8 cellular contexts compared by ENCODE assay signal in the genomic region with DNA sequence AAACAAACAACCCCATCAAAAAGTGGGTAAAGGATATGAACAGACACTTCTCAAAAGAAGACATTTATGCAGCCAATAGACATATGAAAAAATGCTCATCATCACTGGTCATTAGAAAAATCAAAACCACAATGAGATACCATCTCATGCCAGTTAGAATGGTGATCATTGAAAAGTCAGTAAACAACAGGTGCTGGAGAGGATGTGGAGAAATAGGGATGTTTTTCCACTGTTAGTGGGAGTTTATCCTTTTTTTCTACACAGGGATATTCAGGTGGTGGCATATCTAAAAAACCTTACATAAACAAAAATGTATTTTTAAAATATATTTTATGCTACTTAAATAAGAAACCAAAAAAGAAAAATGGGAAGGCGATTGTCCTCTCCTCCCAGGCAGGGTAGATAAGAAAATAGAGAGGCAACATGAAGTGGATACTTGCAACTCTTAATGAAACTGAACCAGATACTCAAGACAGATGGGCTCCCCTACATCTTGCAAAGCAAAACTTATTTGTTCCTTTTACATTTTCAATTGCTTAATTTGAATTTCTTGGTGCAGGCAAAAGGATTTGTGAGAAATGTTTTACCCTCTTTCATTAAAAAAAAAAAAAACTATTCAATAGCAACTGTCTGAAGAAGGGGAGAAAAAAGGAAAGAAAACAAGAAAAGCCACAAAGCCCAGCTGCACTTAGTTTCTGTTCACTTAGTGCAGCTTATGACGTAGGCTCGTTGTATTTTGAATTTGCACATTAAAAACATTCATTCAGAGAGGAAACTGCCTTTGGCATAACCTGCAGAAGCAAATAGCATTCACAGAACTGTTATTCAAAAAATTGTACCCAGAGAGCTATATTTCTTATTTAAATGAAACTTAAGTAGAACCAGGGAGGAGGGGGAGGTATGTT. TPM values are rescaled to one million over a fixed set of nuclear protein-coding genes. Genes with fewer than 3 reads are reported as not detected.
A peak's percentile ranks its signal among the peaks of the same experiment; 100 is the strongest.
DNase-seq lines count a peak whose midpoint lies in the region; ATAC-seq and TF ChIP-seq lines count a peak whose summit lies in the region.

No MANE protein-coding gene starts in this region.

- H3K27ac ChIP-seq in CD4-positive, alpha-beta memory T cell (ENCODE audit: low read depth, low read length): peak overlapping the region; percentile 15
- peak overlapping the region; percentile 81 to 90 for H3K27ac ChIP-seq in ascending aorta

- no peaks in the 10 kb centered on the region for H3K36me3 Mint-ChIP-seq in CD4-positive, alpha-beta memory T cell
- H3K36me3 Mint-ChIP-seq in naive thymus-derived CD8-positive, alpha-beta T cell: no peaks in the 10 kb centered on the region

- no peaks in the 10 kb centered on the region for H3K9me3 ChIP-seq in CD4-positive, alpha-beta memory T cell (ENCODE audit: control insufficient read depth in 1 of 2, low read length in 2 of 2)
- H3K9me3 ChIP-seq in ascending aorta: no peaks in the 10 kb centered on the region

- CTCF ChIA-PET in CD4-positive, alpha-beta memory T cell (lab: Charles Lee; ENCODE audit: partially characterized antibody): interaction anchor here (1.0 to 1.6 kb wide), 9 partner anchors 9 to 64 kb away, joined by 3 to 7 read pairs (median 4); no protein-coding TSS in a partner anchor

- TF ChIP-seq CTCF in ascending aorta (IDR thresholded peaks at IDR 0.05): no peak

- POLR2A ChIA-PET in CD4-positive, alpha-beta memory T cell (lab: Charles Lee; ENCODE audit: partially characterized antibody): interaction anchor here (0.6 to 2.0 kb wide), 10 partner anchors 11 to 249 kb away, joined by 3 to 20 read pairs (median 4); no protein-coding TSS in a partner anchor
- POLR2A ChIA-PET in naive thymus-derived CD8-positive, alpha-beta T cell (lab: Charles Lee): no interaction called here

- peaks cover 0 to 3% (median 0%) of the 10 kb centered on the region in 8 donors for H3K9me3 Mint-ChIP-seq in CD4-positive, alpha-beta memory T cell
- no peaks in the 10 kb centered on the region for H3K9me3 Mint-ChIP-seq in naive thymus-derived CD8-positive, alpha-beta T cell

- peak; percentile 61 to 78 (median 66) for DNase-seq in CD4-positive, alpha-beta memory T cell
- no peak for DNase-seq in ascending aorta (ENCODE audit: low spot score in 2 of 2)
- DNase-seq in naive thymus-derived CD8-positive, alpha-beta T cell: peak in 7 of 10 donors; percentile 8 to 84 (median 60)
- DNase-seq in UCSD-AML1 (lab: John Stamatoyannopoulos, UW; ENCODE audit: unreplicated experiment): no peak
- no peak for DNase-seq in SW 1271 (lab: John Stamatoyannopoulos, UW)
- DNase-seq in G401 (ENCODE audit: low spot score): no peak

- no peaks in the 10 kb centered on the region for H3K36me3 ChIP-seq in CD4-positive, alpha-beta memory T cell (ENCODE audit: insufficient read depth, low read length)
- no peaks in the 10 kb centered on the region for H3K36me3 ChIP-seq in ascending aorta

- ATAC-seq in GM19463 (IDR thresholded peaks at IDR 0.05; ENCODE audit: unreplicated experiment) (peak; percentile 67), HG03457 (IDR thresholded peaks at IDR 0.05; ENCODE audit: unreplicated experiment) (peak; percentile 67)
- ATAC-seq in naive thymus-derived CD8-positive, alpha-beta T cell: peak; percentile 86 to 90

- in situ Hi-C loops in G401 (cut with HindIII; ENCODE audit: low sequenced_read_pairs): no loop called here

- peak overlapping the region; percentile 73 to 97 (median 94) for H3K27ac Mint-ChIP-seq in CD4-positive, alpha-beta memory T cell
- peak overlapping the region; percentile 74 to 95 (median 90) for H3K27ac Mint-ChIP-seq in naive thymus-derived CD8-positive, alpha-beta T cell

- peaks cover 27 to 52% (median 40%) of the 10 kb centered on the region in 4 donors for H3K4me1 Mint-ChIP-seq in CD4-positive, alpha-beta memory T cell
- peaks cover 7 to 39% (median 22%) of the 10 kb centered on the region in 4 donors for H3K4me1 Mint-ChIP-seq in naive thymus-derived CD8-positive, alpha-beta T cell

- H3K4me3 Mint-ChIP-seq in CD4-positive, alpha-beta memory T cell: peak overlapping the region; percentile 7 to 83 (median 53)
- peak overlapping the region; percentile 17 to 75 (median 49) for H3K4me3 Mint-ChIP-seq in naive thymus-derived CD8-positive, alpha-beta T cell

- intact Hi-C loops in CD4-positive, alpha-beta memory T cell (cut with micrococcal nuclease): loop anchor here (1.0 to 2.0 kb wide), 2 partner anchors 9 to 36 kb away; a partner anchor contains a TSS
- intact Hi-C loops in ascending aorta (cut with DNase I): loop anchor here (2.0 kb wide), 2 partner anchors 14 to 20 kb away; no protein-coding TSS in a partner anchor

- no peak overlapping the region for H3K4me3 ChIP-seq in CD4-positive, alpha-beta memory T cell (ENCODE audit: low read length in 2 of 2)
- no peak overlapping the region for H3K4me3 ChIP-seq in ascending aorta

- no peaks in the 10 kb centered on the region for H3K27me3 ChIP-seq in CD4-positive, alpha-beta memory T cell (ENCODE audit: insufficient read depth, low read length)
- no peaks in the 10 kb centered on the region for H3K27me3 ChIP-seq in ascending aorta

- no peaks in the 10 kb centered on the region for H3K27me3 Mint-ChIP-seq in CD4-positive, alpha-beta memory T cell
- peaks cover 0 to under 1% (median 0%) of the 10 kb centered on the region in 5 donors for H3K27me3 Mint-ChIP-seq in naive thymus-derived CD8-positive, alpha-beta T cell

- H3K4me1 ChIP-seq in CD4-positive, alpha-beta memory T cell (ENCODE audit: insufficient read depth, low read length): peaks cover 41% of the 10 kb centered on the region
- peaks cover 12 to 25% of the 10 kb centered on the region in 2 donors for H3K4me1 ChIP-seq in ascending aorta

RNA-seq across cellular contexts. Expression of a gene that starts 36.9 kb away (rescaled TPM):
- 10 to 100 TPM in 1 of 2 experiments, 1 to 10 TPM in 1; 9.9 to 12.0 TPM for total RNA-seq in CD4-positive, alpha-beta memory T cell
- polyA plus RNA-seq in CD4-positive, alpha-beta memory T cell: 100 to 1,000 TPM in 1 of 2 donors, 10 to 100 TPM in 1; 17.7 to 120 TPM
- 13.0 TPM for total RNA-seq in ascending aorta
- 1 to 10 TPM in 1 of 2 experiments, under 1 TPM in 1; 0.58 to 1.7 TPM for total RNA-seq in naive thymus-derived CD8-positive, alpha-beta T cell
- 10 to 100 TPM in 1 of 3 donors, 1 to 10 TPM in 2; 3.9 to 37.6 (median 4.8) TPM for polyA plus RNA-seq in naive thymus-derived CD8-positive, alpha-beta T cell
- 74.0 and 79.0 TPM in 2 replicates for total RNA-seq in G401 (2014; rRNA removed; shearing (Covaris generic))

Comparison
In these comparisons a context has a peak if more than half of its experiments do, and no peak if none do; other contexts are left out.
1. DNase-seq: peak in CD4-positive, alpha-beta memory T cell (5 of 5) and naive thymus-derived CD8-positive, alpha-beta T cell (7 of 10); none in ascending aorta (0 of 2), UCSD-AML1 (single experiment), SW 1271 (0 of 2) and G401 (single experiment).
2. Peak in every context shown above with its lines, with median percentiles within 50 percentile points of each other: ATAC-seq.